In the genomic region with DNA sequence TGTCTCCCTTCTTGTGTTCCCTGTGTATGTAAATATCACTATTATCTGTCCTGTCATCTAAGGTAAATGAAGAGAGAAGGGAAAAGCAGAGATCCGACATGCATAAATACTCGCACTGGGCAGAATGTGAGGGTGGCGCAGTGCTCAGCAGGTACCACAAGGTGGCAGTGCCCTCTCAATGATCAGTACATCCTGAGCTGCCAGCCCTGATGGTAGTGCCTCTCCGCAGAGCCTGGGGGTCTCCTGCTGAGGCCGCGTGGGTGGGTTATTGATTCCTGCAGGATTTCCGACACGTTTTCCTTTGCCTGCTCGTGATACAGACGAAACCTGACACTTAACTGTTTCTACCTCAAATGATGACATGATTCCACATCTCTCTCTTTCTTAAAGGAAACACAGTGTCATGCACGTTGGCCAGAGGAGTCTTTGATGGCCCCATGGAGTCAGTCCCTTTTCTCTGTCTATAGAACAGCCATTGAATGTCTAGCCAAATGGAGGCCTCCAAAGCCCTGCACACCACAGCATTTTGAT, we compare ENCODE assay signal across 1 cellular context.
TF ChIP-seq lines count a peak whose summit lies in the region.

No MANE protein-coding gene starts in this region.

TF ChIP-seq in HEK293, 187 proteins besides CTCF, POLR2A, EP300 and RAD21 (continued from another document):
- TF ChIP-seq INSM2 (tag by site-specific recombination; IDR thresholded peaks at IDR 0.05) (no peak), TCF7L2 (IDR thresholded peaks at IDR 0.05; ENCODE audit: borderline replicate concordance, low read depth, low read length) (no peak), ZNF341 (tag by site-specific recombination; IDR thresholded peaks at IDR 0.05; ENCODE audit: low read depth) (no peak), ZBTB1 (tag by site-specific recombination; IDR thresholded peaks at IDR 0.05) (no peak), ELK4 (IDR thresholded peaks at IDR 0.05; ENCODE audit: borderline replicate concordance, low read depth, low read length) (no peak), GLI2 (tag by site-specific recombination; IDR thresholded peaks at IDR 0.05; ENCODE audit: borderline replicate concordance, low read depth) (no peak), ZNF654 (tag by site-specific recombination; IDR thresholded peaks at IDR 0.05; ENCODE audit: low read depth) (peak; percentile 96), ZNF585B (tag by site-specific recombination; IDR thresholded peaks at IDR 0.05) (no peak), ZNF211 (tag by site-specific recombination; IDR thresholded peaks at IDR 0.05; ENCODE audit: low read depth) (no peak), ZFP3 (tag by site-specific recombination; IDR thresholded peaks at IDR 0.05; ENCODE audit: low read depth) (no peak), YY1 (tag by site-specific recombination; IDR thresholded peaks at IDR 0.05) (no peak), ZFHX2 (tag by site-specific recombination; conservative IDR thresholded peaks at IDR 0.05) (peak; percentile 89), ZNF521 (tag by site-specific recombination; IDR thresholded peaks at IDR 0.05) (no peak), ZNF830 (tag by site-specific recombination; IDR thresholded peaks at IDR 0.05; ENCODE audit: low read depth) (no peak), ZSCAN16 (tag by site-specific recombination; IDR thresholded peaks at IDR 0.05) (no peak), ZNF626 (tag by site-specific recombination; IDR thresholded peaks at IDR 0.05) (no peak), ZNF658 (tag by site-specific recombination; IDR thresholded peaks at IDR 0.05) (no peak)
- TF ChIP-seq, protein P1, sequence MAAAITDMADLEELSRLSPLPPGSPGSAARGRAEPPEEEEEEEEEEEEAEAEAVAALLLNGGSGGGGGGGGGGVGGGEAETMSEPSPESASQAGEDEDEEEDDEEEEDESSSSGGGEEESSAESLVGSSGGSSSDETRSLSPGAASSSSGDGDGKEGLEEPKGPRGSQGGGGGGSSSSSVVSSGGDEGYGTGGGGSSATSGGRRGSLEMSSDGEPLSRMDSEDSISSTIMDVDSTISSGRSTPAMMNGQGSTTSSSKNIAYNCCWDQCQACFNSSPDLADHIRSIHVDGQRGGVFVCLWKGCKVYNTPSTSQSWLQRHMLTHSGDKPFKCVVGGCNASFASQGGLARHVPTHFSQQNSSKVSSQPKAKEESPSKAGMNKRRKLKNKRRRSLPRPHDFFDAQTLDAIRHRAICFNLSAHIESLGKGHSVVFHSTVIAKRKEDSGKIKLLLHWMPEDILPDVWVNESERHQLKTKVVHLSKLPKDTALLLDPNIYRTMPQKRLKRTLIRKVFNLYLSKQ (tag by site-specific recombination; IDR thresholded peaks at IDR 0.05; ENCODE audit: borderline replicate concordance): no peak
